Comparison of ENCODE assay signal across 25 cellular contexts in genomic region chr16:69916445-69916844, GRCh38. TPM values are rescaled to one million over a fixed set of nuclear protein-coding genes. Genes with fewer than 3 reads are reported as not detected.
DNase-seq lines count a peak whose midpoint lies in the region; ATAC-seq, FAIRE-seq and TF ChIP-seq lines count a peak whose summit lies in the region.
"Had no signal": no experiment of that assay in that cellular context is flagged by ENCODE, and none has a peak within 500 bp of the region (broad histone marks: within the 10 kb centered on the region; RNA-seq: fewer than 3 reads in every experiment).

No MANE protein-coding gene starts in this region.

- no peak overlapping the region for H3K4me3 Mint-ChIP-seq in astrocyte (ENCODE audit: unreplicated experiment)
- H3K4me3 Mint-ChIP-seq in mesothelial cell of epicardium = no peak overlapping the region
- H3K4me3 Mint-ChIP-seq: activated CD4-positive, alpha-beta T cell treated with anti-CD3 and anti-CD28 coated beads, Interleukin-2, amount 10 ng/mL, durations not matched to agents 24 days and 14 days; activated naive CD8-positive, alpha-beta T cell; activated T-helper 1 cell treated with anti-CD3 and anti-CD28 coated beads, Interleukin-12 subunit alpha, Interleukin-12 subunit beta, Interleukin-2, Interleukin-4 antibody, amounts not matched to agents 30 ng/mL and 10 ng/mL and 1 ng/mL, durations not matched to agents 14 hours and 24 hours and 36 hours; brain; CD8-positive, alpha-beta memory T cell; stimulated activated naive B cell treated with anti-CD40 and anti-IgM and Interleukin-4, amounts not matched to agents 10 μg/mL and 1 μg/mL and 100 μg/mL, for 72 hours had no signal

- H3K9ac ChIP-seq in SK-N-SH (no peak overlapping the region), astrocyte (ENCODE audit: low read length) (no peak overlapping the region)

- H3K4me2 ChIP-seq in SK-N-SH (no peak overlapping the region), astrocyte (ENCODE audit: low read length) (no peak overlapping the region)
- H3K4me2 ChIP-seq: smooth muscle cell had no signal

- CTCF ChIA-PET in SK-N-SH (lab: Yijun Ruan, JAX) = no interaction called here

- no peaks in the 10 kb centered on the region for H3K9me3 ChIP-seq in SK-N-SH
- H3K9me3 ChIP-seq in astrocyte (ENCODE audit: insufficient read depth, low read depth, low read length) = no peaks in the 10 kb centered on the region
- H3K9me3 ChIP-seq in thyroid gland = no peaks in the 10 kb centered on the region
- H3K9me3 ChIP-seq: HAP-1 had no signal

- no peak for FAIRE-seq in astrocyte (lab: Jason Lieb, UNC)
- FAIRE-seq: colon had no signal

- no peak for TF ChIP-seq RAD21 in SK-N-SH (IDR thresholded peaks at IDR 0.05; ENCODE audit: low read length)

- POLR2A ChIA-PET in SK-N-SH (lab: Yijun Ruan, JAX) = no interaction called here

- 98% methylated on average over 2 of the region's 2 CpGs for WGBS in SK-N-SH (ENCODE audit: low lambda C conversion rate)
- WGBS in thyroid gland, 2 donors = 98 to 100% methylated on average over 2 of the region's 2 CpGs

- peaks cover 0 to 6% of the 10 kb centered on the region in 2 experiments; a peak in 2 of 4 replicates for H3K4me1 ChIP-seq in SK-N-SH (ENCODE audit: control insufficient read depth in 1 of 2, insufficient read depth in 2 of 2, low read depth in 1 of 2, low read length in 1 of 2)
- peaks cover 16% of the 10 kb centered on the region for H3K4me1 ChIP-seq in astrocyte (ENCODE audit: insufficient read depth, low read length)
- H3K4me1 ChIP-seq in thyroid gland = peaks cover 18 to 25% of the 10 kb centered on the region in 2 donors

- H3K36me3 Mint-ChIP-seq in astrocyte (ENCODE audit: low read depth, unreplicated experiment) (peaks cover 11% of the 10 kb centered on the region), mesothelial cell of epicardium (no peaks in the 10 kb centered on the region)
- H3K36me3 Mint-ChIP-seq: activated naive CD8-positive, alpha-beta T cell had no signal

- H3F3A ChIP-seq in SK-N-SH (replicated peaks; ENCODE audit: insufficient read depth) = peaks cover 15% of the 10 kb centered on the region

- H3K36me3 ChIP-seq in SK-N-SH (replicated peaks in 1 of 2; ENCODE audit: control insufficient read depth in 1 of 2, insufficient read depth in 2 of 2, low read length in 1 of 2) (no peaks in the 10 kb centered on the region), astrocyte (ENCODE audit: insufficient read depth, low read length) (no peaks in the 10 kb centered on the region), thyroid gland (no peaks in the 10 kb centered on the region)
- H3K36me3 ChIP-seq: HAP-1 had no signal

- H3K27ac ChIP-seq in SK-N-SH (ENCODE audit: low read depth in 2 of 2, low read length in 1 of 2) = no peak overlapping the region
- no peak overlapping the region for H3K27ac ChIP-seq in astrocyte (ENCODE audit: low read depth, low read length)
- peak overlapping the region; percentile 98 for H3K27ac ChIP-seq in thyroid gland

- ATAC-seq in SK-N-SH treated with all-trans-retinoic acid at 6 μM for 48 hours = no peak
- ATAC-seq in GM18861 (IDR thresholded peaks at IDR 0.05; ENCODE audit: unreplicated experiment) = no peak
- ATAC-seq: Panc1; stimulated activated naive B cell treated with anti-CD40 and anti-IgM and Interleukin-4, amounts not matched to agents 10 μg/mL and 1 μg/mL and 100 μg/mL, for 72 hours had no signal

- H2AFZ ChIP-seq in SK-N-SH (ENCODE audit: low read depth) (no peak overlapping the region), astrocyte (ENCODE audit: low read depth, low read length) (no peak overlapping the region)

- H4K20me1 ChIP-seq in SK-N-SH (ENCODE audit: insufficient read depth) (no peaks in the 10 kb centered on the region), astrocyte (ENCODE audit: insufficient read depth, low read length) (no peaks in the 10 kb centered on the region)

- H3K9me3 Mint-ChIP-seq in astrocyte (ENCODE audit: unreplicated experiment) (peaks cover 2% of the 10 kb centered on the region), mesothelial cell of epicardium (no peaks in the 10 kb centered on the region)
- H3K9me3 Mint-ChIP-seq: activated CD4-positive, alpha-beta T cell treated with anti-CD3 and anti-CD28 coated beads, Interleukin-2, amount 10 ng/mL, durations not matched to agents 24 days and 14 days; activated T-helper 1 cell treated with anti-CD3 and anti-CD28 coated beads, Interleukin-12 subunit alpha, Interleukin-12 subunit beta, Interleukin-2, Interleukin-4 antibody, amounts not matched to agents 30 ng/mL and 10 ng/mL and 1 ng/mL, durations not matched to agents 14 hours and 24 hours and 36 hours; brain; CD8-positive, alpha-beta memory T cell; stimulated activated naive B cell treated with anti-CD40 and anti-IgM and Interleukin-4, amounts not matched to agents 10 μg/mL and 1 μg/mL and 100 μg/mL, for 72 hours had no signal

- H3K4me1 Mint-ChIP-seq in astrocyte (ENCODE audit: low read depth, unreplicated experiment) (peaks cover 32% of the 10 kb centered on the region), mesothelial cell of epicardium (peaks cover 21% of the 10 kb centered on the region)
- H3K4me1 Mint-ChIP-seq: activated CD4-positive, alpha-beta T cell treated with anti-CD3 and anti-CD28 coated beads, Interleukin-2, amount 10 ng/mL, durations not matched to agents 24 days and 14 days; CD8-positive, alpha-beta memory T cell; stimulated activated naive B cell treated with anti-CD40 and anti-IgM and Interleukin-4, amounts not matched to agents 10 μg/mL and 1 μg/mL and 100 μg/mL, for 72 hours had no signal

- H3K9me2 ChIP-seq in SK-N-SH = no peaks in the 10 kb centered on the region

- DNase-seq in SK-N-SH (no peak), astrocyte (ENCODE audit: low read depth) (no peak), mesothelial cell of epicardium (ENCODE audit: low spot score in 2 of 2, unreplicated experiment in 2 of 2) (no peak), thyroid gland (no peak), cerebellum (ENCODE audit: low spot score) (no peak), COLO829 (ENCODE audit: low spot score) (no peak)
- DNase-seq: 8988T; activated CD4-positive, alpha-beta T cell treated with anti-CD3 and anti-CD28 coated beads, Interleukin-2, amount 10 ng/mL, durations not matched to agents 24 days and 14 days; AML-193; CD8-positive, alpha-beta memory T cell; midbrain; NCI-H1930; NCI-H446; NK-92 treated with Interleukin-12 subunit alpha and Interleukin-12 subunit beta, amount 100 ng/mL, for 24 hours; stimulated activated naive B cell treated with anti-CD40 and anti-IgM and Interleukin-4, amounts not matched to agents 10 μg/mL and 1 μg/mL and 100 μg/mL, for 72 hours; T-helper 1 cell had no signal

- intact Hi-C loops in thyroid gland (cut with DNase I) = no loop called here

- TF ChIP-seq EP300 in SK-N-SH (IDR thresholded peaks at IDR 0.05; ENCODE audit: borderline replicate concordance in 1 of 2, low read depth in 1 of 2, low read length in 1 of 2) = no peak

- no peaks in the 10 kb centered on the region for H3K79me2 ChIP-seq in SK-N-SH (ENCODE audit: insufficient read depth)
- H3K79me2 ChIP-seq in astrocyte (ENCODE audit: insufficient read depth, low read length) = no peaks in the 10 kb centered on the region

- no peak for TF ChIP-seq CTCF in SK-N-SH (IDR thresholded peaks at IDR 0.05)
- no peak for TF ChIP-seq CTCF in astrocyte (IDR thresholded peaks at IDR 0.05; ENCODE audit: insufficient read depth, low read depth, low read length)
- TF ChIP-seq CTCF in mesothelial cell of epicardium (IDR thresholded peaks at IDR 0.05; ENCODE audit: unreplicated experiment) = no peak
- TF ChIP-seq CTCF in thyroid gland (IDR thresholded peaks at IDR 0.05) = no peak

- TF ChIP-seq POLR2A in thyroid gland (IDR thresholded peaks at IDR 0.05) = no peak

- H3K27ac Mint-ChIP-seq in astrocyte (ENCODE audit: unreplicated experiment) (peak overlapping the region; percentile 60), mesothelial cell of epicardium (peak overlapping the region; percentile 6)
- H3K27ac Mint-ChIP-seq: activated CD4-positive, alpha-beta T cell treated with anti-CD3 and anti-CD28 coated beads, Interleukin-2, amount 10 ng/mL, durations not matched to agents 24 days and 14 days; activated naive CD8-positive, alpha-beta T cell; activated T-helper 1 cell treated with anti-CD3 and anti-CD28 coated beads, Interleukin-12 subunit alpha, Interleukin-12 subunit beta, Interleukin-2, Interleukin-4 antibody, amounts not matched to agents 30 ng/mL and 10 ng/mL and 1 ng/mL, durations not matched to agents 14 hours and 24 hours and 36 hours; stimulated activated naive B cell treated with anti-CD40 and anti-IgM and Interleukin-4, amounts not matched to agents 10 μg/mL and 1 μg/mL and 100 μg/mL, for 72 hours had no signal

- H3K4me3 ChIP-seq in SK-N-SH (ENCODE audit: low read depth in 2 of 2, low read length in 1 of 2) (no peak overlapping the region), astrocyte (ENCODE audit: insufficient read depth, low read depth, low read length) (no peak overlapping the region), thyroid gland (replicated peaks in 1 of 3) (no peak overlapping the region)
- H3K4me3 ChIP-seq: HAP-1, smooth muscle cell had no signal

- H3K27me3 Mint-ChIP-seq in astrocyte (ENCODE audit: low read depth, unreplicated experiment) (no peaks in the 10 kb centered on the region), mesothelial cell of epicardium (ENCODE audit: low read depth) (no peaks in the 10 kb centered on the region)
- H3K27me3 Mint-ChIP-seq: activated CD4-positive, alpha-beta T cell treated with anti-CD3 and anti-CD28 coated beads, Interleukin-2, amount 10 ng/mL, durations not matched to agents 24 days and 14 days; activated naive CD8-positive, alpha-beta T cell; brain; CD8-positive, alpha-beta memory T cell; stimulated activated naive B cell treated with anti-CD40 and anti-IgM and Interleukin-4, amounts not matched to agents 10 μg/mL and 1 μg/mL and 100 μg/mL, for 72 hours had no signal

- H3K27me3 ChIP-seq in SK-N-SH (ENCODE audit: insufficient read depth) (no peaks in the 10 kb centered on the region), astrocyte (ENCODE audit: insufficient read depth, low read length) (no peaks in the 10 kb centered on the region), thyroid gland (no peaks in the 10 kb centered on the region)

TF ChIP-seq in SK-N-SH, 30 proteins besides CTCF, POLR2A, EP300 and RAD21 (continues in another document):
- TF ChIP-seq GABPA (IDR thresholded peaks at IDR 0.05; ENCODE audit: low read depth) (no peak), TEAD4 (IDR thresholded peaks at IDR 0.05; ENCODE audit: borderline replicate concordance, insufficient read depth) (no peak), JUND (IDR thresholded peaks at IDR 0.05) (no peak)

TF ChIP-seq in SK-N-SH treated with all-trans-retinoic acid at 6 μM for 48 hours, 23 proteins besides CTCF, POLR2A, EP300 and RAD21:
- no peak for TF ChIP-seq GLIS3 (CRISPR knock-in tag; IDR thresholded peaks at IDR 0.05)
- TF ChIP-seq ZFP30 (CRISPR knock-in tag; IDR thresholded peaks at IDR 0.05) = no peak
- TF ChIP-seq OSR1 (CRISPR knock-in tag; IDR thresholded peaks at IDR 0.05) = no peak
- TF ChIP-seq RARB (CRISPR knock-in tag; IDR thresholded peaks at IDR 0.05) = no peak
- TF ChIP-seq ARNTL (CRISPR knock-in tag; IDR thresholded peaks at IDR 0.05; ENCODE audit: borderline replicate concordance, low read depth) = no peak

RNA-seq across cellular contexts. Expression of gene CLEC18A, which starts 34.7 kb away (rescaled TPM):
- polyA plus RNA-seq in SK-N-SH (2012; rRNA removed) = 0.15 and 0.20 TPM in 2 replicates
- polyA plus RNA-seq in SK-N-SH (2012; cell fraction: cytosol; rRNA removed) = 0.01 and 0.04 TPM in 2 replicates
- 2.0 and 3.1 TPM in 2 replicates for polyA plus RNA-seq in SK-N-SH (2012; cell fraction: nucleus; rRNA removed)
- total RNA-seq in astrocyte (3.4 and 5.7 TPM in 2 replicates), mesothelial cell of epicardium (2.2 to 2.4 TPM (median 2.4 TPM) in 3 replicates), thyroid gland (1 to 10 TPM in 2 of 4 donors, under 1 TPM in 2; 0.67 to 1.8 (median 1.3) TPM), cerebellum (9.3 TPM)
- polyA plus RNA-seq: CD8-positive, alpha-beta memory T cell had no signal

Comparison
In these comparisons a context has a peak if more than half of its experiments do, and no peak if none do; other contexts are left out.
1. H3K27ac ChIP-seq: peak in thyroid gland (3 of 3); none in SK-N-SH (0 of 2) and astrocyte (single experiment).